Comparison of ENCODE assay signal across 19 cellular contexts in genomic region chr7:13179775-13180448, GRCh38.
DNase-seq lines count a peak whose midpoint lies in the region; ATAC-seq and TF ChIP-seq lines count a peak whose summit lies in the region.
"Had no signal": no experiment of that assay in that cellular context is flagged by ENCODE, and none has a peak within 500 bp of the region (broad histone marks: within the 10 kb centered on the region; RNA-seq: fewer than 3 reads in every experiment).

No MANE protein-coding gene starts in this region.

- H2BK120ac ChIP-seq in mesenchymal stem cell (ENCODE audit: low read depth, low read length): no peak overlapping the region

- H3K4me1 ChIP-seq in right atrium auricular region (no peaks in the 10 kb centered on the region), mesenchymal stem cell (ENCODE audit: control insufficient read depth, insufficient read depth, low read depth, low read length) (no peaks in the 10 kb centered on the region), ovary (ENCODE audit: insufficient read depth) (no peaks in the 10 kb centered on the region)
- H3K4me1 ChIP-seq: lower lobe of right lung had no signal

- H4K8ac ChIP-seq in mesenchymal stem cell (ENCODE audit: low read length): no peak overlapping the region

- no peaks in the 10 kb centered on the region for H3K36me3 Mint-ChIP-seq in type B pancreatic cell
- H3K36me3 Mint-ChIP-seq: activated naive CD8-positive, alpha-beta T cell had no signal

- H3K4me3 ChIP-seq in right atrium auricular region (no peak overlapping the region), mesenchymal stem cell (ENCODE audit: insufficient read depth in 1 of 2, low read depth in 1 of 2, low read length in 2 of 2) (no peak overlapping the region), ovary (no peak overlapping the region)
- H3K4me3 ChIP-seq: coronary artery, hepatocyte, lower lobe of right lung, thoracic aorta had no signal

- H3K4me1 Mint-ChIP-seq in type B pancreatic cell (ENCODE audit: unreplicated experiment): peaks cover 26% of the 10 kb centered on the region

- ATAC-seq in Right ventricle myocardium superior (ENCODE audit: poor library complexity) (peak; percentile 43), HG02759 (IDR thresholded peaks at IDR 0.05; ENCODE audit: unreplicated experiment) (no peak), HG03442 (IDR thresholded peaks at IDR 0.05; ENCODE audit: unreplicated experiment) (no peak)
- ATAC-seq: activated T-cell treated with anti-CD3 and anti-CD28 coated beads, Interleukin-2, amount 50 U/mL, for 72 hours; lower lobe of right lung had no signal

- no peaks in the 10 kb centered on the region for H3K36me3 ChIP-seq in right atrium auricular region
- H3K36me3 ChIP-seq in mesenchymal stem cell (ENCODE audit: control insufficient read depth in 1 of 2, insufficient read depth in 2 of 2, low read depth in 1 of 2, low read length in 2 of 2): no peaks in the 10 kb centered on the region
- no peaks in the 10 kb centered on the region for H3K36me3 ChIP-seq in ovary
- H3K36me3 ChIP-seq: brain microvascular endothelial cell, lower lobe of right lung, thoracic aorta had no signal

- no peak overlapping the region for H3K18ac ChIP-seq in mesenchymal stem cell (ENCODE audit: low read depth in 1 of 2, low read length in 2 of 2)

- H3K9me3 Mint-ChIP-seq in type B pancreatic cell: no peaks in the 10 kb centered on the region
- H3K9me3 Mint-ChIP-seq: activated T-cell treated with anti-CD3 and anti-CD28 coated beads, Interleukin-2, amount 50 U/mL, for 72 hours had no signal

- H2AFZ ChIP-seq in mesenchymal stem cell (ENCODE audit: low read depth, low read length): no peak overlapping the region
- H2AFZ ChIP-seq: hepatocyte had no signal

- H3K9ac ChIP-seq in mesenchymal stem cell (ENCODE audit: low read length): no peak overlapping the region

- DNase-seq in Right ventricle myocardium superior (no peak), right atrium auricular region (ENCODE audit: low spot score) (no peak), astrocyte of the hippocampus (ENCODE audit: low read depth, low spot score) (peak; percentile 12), mesenchymal stem cell (peak; percentile 21), type B pancreatic cell (ENCODE audit: extremely low spot score, unreplicated experiment) (no peak), ovary (no peak)
- DNase-seq: activated T-cell treated with anti-CD3 and anti-CD28 coated beads, Interleukin-2, amount 50 U/mL, for 72 hours; brain microvascular endothelial cell; foreskin fibroblast; lower lobe of right lung; NCI-H1694 treated with DMSO at 0.1 percent for 48 hours; stimulated activated CD4-positive, alpha-beta T cell treated with anti-CD3 and anti-CD28 coated beads, Interleukin-2, amount 100 ng/mL, for 24 hours; stimulated activated naive CD4-positive, alpha-beta T cell had no signal

- TF ChIP-seq POLR2A in ovary (IDR thresholded peaks at IDR 0.05): no peak

- WGBS in mesenchymal stem cell: 67% methylated on average over 3 of the region's 5 CpGs
- WGBS in ovary, 3 donors: 30 to 37% (median 35%) methylated on average over 5 of the region's 5 CpGs

- H3K4me3 Mint-ChIP-seq in type B pancreatic cell: peak overlapping the region; percentile 47
- H3K4me3 Mint-ChIP-seq: activated naive CD8-positive, alpha-beta T cell; activated T-cell treated with anti-CD3 and anti-CD28 coated beads, Interleukin-2, amount 50 U/mL, for 72 hours had no signal

- intact Hi-C loops in Right ventricle myocardium superior (cut with DNase I): loop anchor here (10.0 kb wide), 1 partner anchor 505 kb away; no protein-coding TSS in a partner anchor
- intact Hi-C loops in ovary (cut with DNase I): no loop called here

- H3K23ac ChIP-seq in mesenchymal stem cell (ENCODE audit: low read length in 2 of 2): no peak overlapping the region

- no peak for TF ChIP-seq CTCF in right atrium auricular region (IDR thresholded peaks at IDR 0.05)
- no peak for TF ChIP-seq CTCF in type B pancreatic cell (conservative IDR thresholded peaks at IDR 0.05)
- no peak for TF ChIP-seq CTCF in ovary (IDR thresholded peaks at IDR 0.05)

- no peak overlapping the region for H3K14ac ChIP-seq in mesenchymal stem cell (ENCODE audit: low read length in 2 of 2)

- no peaks in the 10 kb centered on the region for H3K27me3 Mint-ChIP-seq in type B pancreatic cell
- H3K27me3 Mint-ChIP-seq: activated naive CD8-positive, alpha-beta T cell had no signal

- H3K27me3 ChIP-seq in right atrium auricular region (no peaks in the 10 kb centered on the region), mesenchymal stem cell (ENCODE audit: control insufficient read depth in 1 of 2, insufficient read depth in 1 of 2, low read length in 2 of 2) (no peaks in the 10 kb centered on the region), ovary (no peaks in the 10 kb centered on the region)
- H3K27me3 ChIP-seq: brain microvascular endothelial cell, hepatocyte had no signal

- no peak overlapping the region for H4K91ac ChIP-seq in mesenchymal stem cell (ENCODE audit: low read length)

- no peak overlapping the region for H3K4ac ChIP-seq in mesenchymal stem cell (ENCODE audit: low read depth in 1 of 2, low read length in 2 of 2)

- H3K27ac Mint-ChIP-seq in type B pancreatic cell: no peak overlapping the region
- H3K27ac Mint-ChIP-seq: activated naive CD8-positive, alpha-beta T cell; activated T-cell treated with anti-CD3 and anti-CD28 coated beads, Interleukin-2, amount 50 U/mL, for 72 hours had no signal

- H3K4me2 ChIP-seq in mesenchymal stem cell (ENCODE audit: low read length, poor library complexity, severe bottlenecking): no peak overlapping the region
- H3K4me2 ChIP-seq: hepatocyte had no signal

- H2BK5ac ChIP-seq in mesenchymal stem cell (ENCODE audit: low read depth, low read length, poor library complexity, severe bottlenecking): no peak overlapping the region

- H2BK15ac ChIP-seq in mesenchymal stem cell (ENCODE audit: low read depth, poor library complexity, severe bottlenecking): no peak overlapping the region

- H3K27ac ChIP-seq in right atrium auricular region (no peak overlapping the region), mesenchymal stem cell (ENCODE audit: low read length, poor library complexity, severe bottlenecking) (no peak overlapping the region), ovary (no peak overlapping the region)
- H3K27ac ChIP-seq: brain microvascular endothelial cell, coronary artery, hepatocyte, lower lobe of right lung, thoracic aorta had no signal

- no peak overlapping the region for H2AK5ac ChIP-seq in mesenchymal stem cell (ENCODE audit: low read length, severe bottlenecking)

- no peak for TF ChIP-seq EP300 in ovary (IDR thresholded peaks at IDR 0.05)

- H3K9me3 ChIP-seq in right atrium auricular region (no peaks in the 10 kb centered on the region), mesenchymal stem cell (ENCODE audit: control insufficient read depth, low read length) (no peaks in the 10 kb centered on the region), ovary (no peaks in the 10 kb centered on the region)
- H3K9me3 ChIP-seq: lower lobe of right lung, thoracic aorta had no signal

- no peaks in the 10 kb centered on the region for H3K79me1 ChIP-seq in mesenchymal stem cell (replicated peaks; ENCODE audit: low read length, poor library complexity, severe bottlenecking)

- no peak overlapping the region for H2BK12ac ChIP-seq in mesenchymal stem cell (ENCODE audit: low read length in 2 of 2)

Comparison
In these comparisons a context has a peak if more than half of its experiments do, and no peak if none do; other contexts are left out.
1. DNase-seq: peak in astrocyte of the hippocampus (single experiment) and mesenchymal stem cell (single experiment); none in Right ventricle myocardium superior (single experiment), right atrium auricular region (single experiment), type B pancreatic cell (single experiment) and ovary (0 of 5).